Comparison of ENCODE assay signal across 8 cellular contexts in genomic region chr11:65851083-65851579, GRCh38. TPM values are rescaled to one million over a fixed set of nuclear protein-coding genes. Genes with fewer than 3 reads are reported as not detected.
DNase-seq lines count a peak whose midpoint lies in the region; ATAC-seq and TF ChIP-seq lines count a peak whose summit lies in the region.

No MANE protein-coding gene starts in this region.

- DNase-seq in SIG-M5 treated with dmso at 0.1 percent for 504 hours (lab: John Stamatoyannopoulos, UW; ENCODE audit: unreplicated experiment) (peak; percentile 19), SIG-M5 (lab: John Stamatoyannopoulos, UW) (no peak), NCI-H82 treated with DMSO at 0.1 percent for 48 hours (lab: John Stamatoyannopoulos, UW; ENCODE audit: unreplicated experiment) (peak; percentile 10), choroid plexus epithelial cell (ENCODE audit: low read depth) (peak; percentile 33), progenitor cell of endocrine pancreas (ENCODE audit: low spot score, unreplicated experiment) (no peak), NCI-H1048 (lab: John Stamatoyannopoulos, UW) (no peak), NCI-H2196 (lab: John Stamatoyannopoulos, UW; ENCODE audit: unreplicated experiment) (no peak)

- no peak overlapping the region for H3K4me3 Mint-ChIP-seq in progenitor cell of endocrine pancreas (ENCODE audit: low read depth)

- TF ChIP-seq CTCF in choroid plexus epithelial cell (conservative IDR thresholded peaks at IDR 0.05; ENCODE audit: low read depth, low read length) (peak; percentile 63), progenitor cell of endocrine pancreas (IDR thresholded peaks at IDR 0.05; ENCODE audit: unreplicated experiment) (peak; percentile 42)

- no peaks in the 10 kb centered on the region for H3K9me3 Mint-ChIP-seq in progenitor cell of endocrine pancreas (ENCODE audit: low read depth)

- no peak overlapping the region for H3K4me3 ChIP-seq in choroid plexus epithelial cell (ENCODE audit: low read depth, low read length)

- no peaks in the 10 kb centered on the region for H3K27me3 Mint-ChIP-seq in progenitor cell of endocrine pancreas

- peaks cover 23% of the 10 kb centered on the region for H3K36me3 Mint-ChIP-seq in progenitor cell of endocrine pancreas (ENCODE audit: insufficient read depth)

- no peak overlapping the region for H3K27ac Mint-ChIP-seq in progenitor cell of endocrine pancreas

- H3K4me1 Mint-ChIP-seq in progenitor cell of endocrine pancreas (ENCODE audit: low read depth) = peaks cover 5% of the 10 kb centered on the region

- ATAC-seq in HG03108 (IDR thresholded peaks at IDR 0.05; ENCODE audit: unreplicated experiment) = no peak

RNA-seq across cellular contexts. Expression of gene CFL1, which starts 6.8 kb away (rescaled TPM):
- total RNA-seq in progenitor cell of endocrine pancreas = 864 and 890 TPM in 2 replicates

RNA-seq across cellular contexts. Expression of gene MUS81, which starts 9.1 kb away (rescaled TPM):
- total RNA-seq in progenitor cell of endocrine pancreas = 55.5 and 60.5 TPM in 2 replicates

RNA-seq across cellular contexts. Expression of gene SNX32, which starts 17.4 kb away (rescaled TPM):
- 3.6 and 4.6 TPM in 2 replicates for total RNA-seq in progenitor cell of endocrine pancreas

RNA-seq across cellular contexts. Expression of gene EFEMP2, which starts 21.5 kb away (rescaled TPM):
- 84.9 and 90.5 TPM in 2 replicates for total RNA-seq in progenitor cell of endocrine pancreas

RNA-seq across cellular contexts. Expression of gene CTSW, which starts 28.5 kb away (rescaled TPM):
- total RNA-seq in progenitor cell of endocrine pancreas = not detected in 2 replicates

Comparison
In these comparisons a context has a peak if more than half of its experiments do, and no peak if none do; other contexts are left out.
1. DNase-seq: peak in SIG-M5 treated with dmso at 0.1 percent for 504 hours (single experiment), NCI-H82 treated with DMSO at 0.1 percent for 48 hours (single experiment) and choroid plexus epithelial cell (single experiment); none in SIG-M5 (single experiment), progenitor cell of endocrine pancreas (single experiment), NCI-H1048 (single experiment) and NCI-H2196 (single experiment).